12 cellular contexts compared by ENCODE assay signal in genomic region chr3:82088749-82089148, GRCh38.
A peak's percentile ranks its signal among the peaks of the same experiment; 100 is the strongest.
DNase-seq lines count a peak whose midpoint lies in the region; ATAC-seq and TF ChIP-seq lines count a peak whose summit lies in the region.
"Had no signal": no experiment of that assay in that cellular context is flagged by ENCODE, and none has a peak within 500 bp of the region (broad histone marks: within the 10 kb centered on the region; RNA-seq: fewer than 3 reads in every experiment).

No MANE protein-coding gene starts in this region.

- TF ChIP-seq CTCF in GM20000 (IDR thresholded peaks at IDR 0.05; ENCODE audit: extremely low read depth, missing control alignments) (no peak), dorsolateral prefrontal cortex (IDR thresholded peaks at IDR 0.05 in 54 of 56, conservative IDR thresholded peaks at IDR 0.05 in 2 of 56; ENCODE audit: low read depth in 1 of 56, partially characterized antibody in 56 of 56) (no peak)

- no peak overlapping the region for H3K27ac ChIP-seq in dorsolateral prefrontal cortex
- H3K27ac ChIP-seq: suprapubic skin had no signal

- no peaks in the 10 kb centered on the region for H3K36me3 ChIP-seq in adipocyte (ENCODE audit: control insufficient read depth, insufficient read depth, low read length, severe bottlenecking)
- H3K36me3 ChIP-seq: suprapubic skin had no signal

- peak overlapping the region; percentile 20 for H3K9ac ChIP-seq in adipocyte (ENCODE audit: low read length)

- peak; percentile 85 for ATAC-seq in HG03378 (IDR thresholded peaks at IDR 0.05; ENCODE audit: unreplicated experiment)

- H3K27me3 ChIP-seq in adipocyte (replicated peaks; ENCODE audit: control insufficient read depth, insufficient read depth, low read length) = no peaks in the 10 kb centered on the region
- no peaks in the 10 kb centered on the region for H3K27me3 ChIP-seq in dorsolateral prefrontal cortex
- H3K27me3 ChIP-seq: suprapubic skin had no signal

- H3K4me3 ChIP-seq in adipocyte (ENCODE audit: low read length) = no peak overlapping the region
- no peak overlapping the region for H3K4me3 ChIP-seq in dorsolateral prefrontal cortex
- H3K4me3 ChIP-seq: suprapubic skin had no signal

- intact Hi-C loops in dorsolateral prefrontal cortex (cut with DNase I) = no loop called here

- DNase-seq in CD1c-positive myeloid dendritic cell (ENCODE audit: extremely low spot score) = peak; percentile 3
- peak; percentile 16 for DNase-seq in GM20000 (ENCODE audit: low spot score)
- DNase-seq in adipocyte (ENCODE audit: low read depth) = no peak
- no peak for DNase-seq in dorsolateral prefrontal cortex
- no peak for DNase-seq in NCI-H446 treated with DMSO at 0.1 percent for 48 hours (lab: John Stamatoyannopoulos, UW)
- no peak for DNase-seq in ecto neural progenitor cell (ENCODE audit: low spot score)
- DNase-seq in NCI-H1048 (lab: John Stamatoyannopoulos, UW) = no peak
- DNase-seq: activated CD8-positive, alpha-beta memory T cell treated with anti-CD3 and anti-CD28 coated beads, Interleukin-2, amount 50 U/mL, for 48 hours; DMS79; NCI-H2081 treated with DMSO at 0.1 percent for 48 hours had no signal

- H3K4me1 ChIP-seq in adipocyte (ENCODE audit: control insufficient read depth, insufficient read depth, low read length) = peaks cover 33% of the 10 kb centered on the region
- H3K4me1 ChIP-seq: suprapubic skin had no signal

- H3K9me3 ChIP-seq in adipocyte (ENCODE audit: control insufficient read depth, low read length) = no peaks in the 10 kb centered on the region
- H3K9me3 ChIP-seq: suprapubic skin had no signal

Comparison
In these comparisons a context has a peak if more than half of its experiments do, and no peak if none do; other contexts are left out.
1. DNase-seq: peak in CD1c-positive myeloid dendritic cell (single experiment) and GM20000 (single experiment); none in adipocyte (single experiment), dorsolateral prefrontal cortex (0 of 10), NCI-H446 treated with DMSO at 0.1 percent for 48 hours (single experiment), ecto neural progenitor cell (single experiment) and NCI-H1048 (single experiment).